1 cellular context compared by ENCODE assay signal in genomic region chr16:88618182-88618955, GRCh38.
TF ChIP-seq lines count a peak whose summit lies in the region.

No MANE protein-coding gene starts in this region.

TF ChIP-seq in IMR-90, 13 proteins besides CTCF, POLR2A, EP300 and RAD21:
- no peak for TF ChIP-seq FOS (IDR thresholded peaks at IDR 0.05; ENCODE audit: low read depth, low read length)
- TF ChIP-seq CEBPB (IDR thresholded peaks at IDR 0.05; ENCODE audit: low read depth, low read length): no peak
